ENCODE assay signal across 17 cellular contexts in genomic region chr20:62111148-62111547, GRCh38.
"Had no signal": no experiment of that assay in that cellular context is flagged by ENCODE, and none has a peak within 500 bp of the region (broad histone marks: within the 10 kb centered on the region; RNA-seq: fewer than 3 reads in every experiment).

No MANE protein-coding gene starts in this region.

- H3K27ac Mint-ChIP-seq: activated CD8-positive, alpha-beta T cell treated with anti-CD3 and anti-CD28 coated beads, Interleukin-2, amount 10 ng/mL, durations not matched to agents 7 days and 5 days; natural killer cell treated with Interleukin-12 subunit alpha and Interleukin-12 subunit beta and Interleukin-15 and Interleukin-18, amount 100 ng/mL, for 72 hours; stimulated activated naive CD8-positive, alpha-beta T cell treated with anti-CD3 and anti-CD28 coated beads, Interleukin-15, Interleukin-2, amounts not matched to agents 100 ng/mL and 50 ng/mL, for 24 hours; T-helper 1 cell treated with Interleukin-12 subunit alpha and Interleukin-12 subunit beta and Interleukin-4 antibody, amounts not matched to agents 30 μg/mL and 1 μg/mL, for 36 hours had no signal

- H3K4me3 Mint-ChIP-seq: activated CD8-positive, alpha-beta T cell treated with anti-CD3 and anti-CD28 coated beads, Interleukin-2, amount 10 ng/mL, durations not matched to agents 7 days and 5 days; natural killer cell treated with Interleukin-12 subunit alpha and Interleukin-12 subunit beta and Interleukin-15 and Interleukin-18, amount 100 ng/mL, for 72 hours; stimulated activated naive CD8-positive, alpha-beta T cell treated with anti-CD3 and anti-CD28 coated beads, Interleukin-15, Interleukin-2, amounts not matched to agents 100 ng/mL and 50 ng/mL, for 24 hours; T-helper 1 cell treated with Interleukin-12 subunit alpha and Interleukin-12 subunit beta and Interleukin-4 antibody, amounts not matched to agents 30 μg/mL and 1 μg/mL, for 36 hours had no signal

- FAIRE-seq: islet of Langerhans had no signal

- DNase-seq: activated CD4-positive, alpha-beta T cell treated with anti-CD3 and anti-CD28 coated beads for 1 hour; activated CD4-positive, alpha-beta T cell treated with anti-CD3 and anti-CD28 coated beads, Interleukin-2, amount 50 U/mL, for 1 hour; activated CD8-positive, alpha-beta T cell treated with anti-CD3 and anti-CD28 coated beads, Interleukin-2, amount 10 ng/mL, durations not matched to agents 7 days and 5 days; activated naive CD4-positive, alpha-beta T cell treated with Interleukin-2 at 50 U/mL for 16 hours; amygdala; cerebellar nuclear complex; heart left ventricle; midbrain; ovary; stimulated activated CD4-positive, alpha-beta T cell treated with anti-CD3 and anti-CD28 coated beads, Interleukin-12 subunit alpha, Interleukin-12 subunit beta, amount 100 ng/mL, for 4 hours; substantia nigra; thyroid gland; upper lobe of right lung had no signal

- H3K27me3 Mint-ChIP-seq: stimulated activated naive CD8-positive, alpha-beta T cell treated with anti-CD3 and anti-CD28 coated beads, Interleukin-15, Interleukin-2, amounts not matched to agents 100 ng/mL and 50 ng/mL, for 24 hours had no signal

- ATAC-seq: activated CD8-positive, alpha-beta T cell treated with anti-CD3 and anti-CD28 coated beads, Interleukin-2, amount 10 ng/mL, durations not matched to agents 7 days and 5 days; heart left ventricle; natural killer cell treated with Interleukin-12 subunit alpha and Interleukin-12 subunit beta and Interleukin-15 and Interleukin-18, amount 100 ng/mL, for 72 hours; upper lobe of right lung had no signal
